Comparison of ENCODE assay signal across 7 cellular contexts in genomic region chr3:46208167-46208704, GRCh38. TPM values are rescaled to one million over a fixed set of nuclear protein-coding genes. Genes with fewer than 3 reads are reported as not detected.
DNase-seq lines count a peak whose midpoint lies in the region; ATAC-seq and TF ChIP-seq lines count a peak whose summit lies in the region.

TSS of gene CCR1 (minus strand) at chr3:46208313. CDS start at chr3:46204313, 4,000 bp downstream.

- H3K27me3 ChIP-seq in Panc1 (ENCODE audit: control insufficient read depth, insufficient read depth, low read length), result no peaks in the 10 kb centered on the region
- no peaks in the 10 kb centered on the region for H3K27me3 ChIP-seq in left lung

- in situ Hi-C loops in Panc1 (cut with HindIII; ENCODE audit: low pct_unique_long_range_greater_than_20kb, low sequenced_read_pairs), result no loop called here

- H3K9me3 ChIP-seq in Panc1 (ENCODE audit: control insufficient read depth, insufficient read depth, low read depth, low read length) (no peaks in the 10 kb centered on the region), left lung (no peaks in the 10 kb centered on the region)

- H3K4me3 ChIP-seq in Panc1 (ENCODE audit: low read depth in 2 of 2, low read length in 2 of 2) (no peak within 1 kb of the TSS), left lung (peak within 1 kb of the TSS; percentile 2 to 55)

- BruUV-seq in Panc1 (replicated peaks; lab: Mats Ljungman, UMichigan) (no TSS peak), MCF 10A (replicated peaks; lab: Mats Ljungman, UMichigan) (no TSS peak)

- no peak for DNase-seq in Panc1 (ENCODE audit: low read depth, low spot score)
- DNase-seq in MCF 10A (ENCODE audit: unreplicated experiment), result peak; percentile 62
- peak; percentile 66 to 77 for DNase-seq in left lung
- DNase-seq in stimulated activated effector memory CD8-positive, alpha-beta T cell treated with anti-CD3 and anti-CD28 coated beads, Interleukin-12 subunit alpha, Interleukin-12 subunit beta, amount 100 ng/mL, for 72 hours (ENCODE audit: low spot score in 2 of 2), result peak; percentile 54 to 86

- peak; percentile 59 for ATAC-seq in HG02610 (IDR thresholded peaks at IDR 0.05; ENCODE audit: unreplicated experiment)
- ATAC-seq in Panc1, result no peak
- peak; percentile 67 for ATAC-seq in left lung
- ATAC-seq in stimulated activated effector memory CD8-positive, alpha-beta T cell treated with anti-CD3 and anti-CD28 coated beads, Interleukin-12 subunit alpha, Interleukin-12 subunit beta, amount 100 ng/mL, for 72 hours, result peak; percentile 82
- ATAC-seq in GM18867 (IDR thresholded peaks at IDR 0.05; ENCODE audit: unreplicated experiment), result no peak

- POLR2A ChIA-PET in Panc1 (lab: Charles Lee), result no interaction called here
- POLR2A ChIA-PET in MCF 10A (lab: Yijun Ruan, JAX), result no interaction called here

- no peaks in the 10 kb centered on the region for H3K27me3 Mint-ChIP-seq in MCF 10A (ENCODE audit: insufficient read depth, unreplicated experiment)

- TF ChIP-seq CTCF in GM12872 (IDR thresholded peaks at IDR 0.05; ENCODE audit: insufficient read depth, low read depth, low read length) (peak; percentile 88), Panc1 (IDR thresholded peaks at IDR 0.05) (peak; percentile 57), MCF 10A (IDR thresholded peaks at IDR 0.05; ENCODE audit: unreplicated experiment) (peak; percentile 46), left lung (IDR thresholded peaks at IDR 0.05) (peak; percentile 17 to 43)

- no peaks in the 10 kb centered on the region for H3K4me1 Mint-ChIP-seq in MCF 10A (ENCODE audit: insufficient read depth, unreplicated experiment)
- peaks cover 73% of the 10 kb centered on the region for H3K4me1 Mint-ChIP-seq in stimulated activated effector memory CD8-positive, alpha-beta T cell treated with anti-CD3 and anti-CD28 coated beads, Interleukin-12 subunit alpha, Interleukin-12 subunit beta, amount 100 ng/mL, for 72 hours

- no peaks in the 10 kb centered on the region for H3K36me3 ChIP-seq in Panc1 (ENCODE audit: control insufficient read depth, insufficient read depth, low read length)
- peaks cover 0 to 24% of the 10 kb centered on the region in 2 donors for H3K36me3 ChIP-seq in left lung

- no peak within 1 kb of the TSS for H3K4me3 Mint-ChIP-seq in MCF 10A (ENCODE audit: unreplicated experiment)
- H3K4me3 Mint-ChIP-seq in stimulated activated effector memory CD8-positive, alpha-beta T cell treated with anti-CD3 and anti-CD28 coated beads, Interleukin-12 subunit alpha, Interleukin-12 subunit beta, amount 100 ng/mL, for 72 hours, result peak within 1 kb of the TSS; percentile 64

- H3K4me1 ChIP-seq in Panc1 (ENCODE audit: control insufficient read depth, insufficient read depth, low read length) (no peaks in the 10 kb centered on the region), left lung (peaks cover 0 to 63% of the 10 kb centered on the region in 2 donors)

- intact Hi-C loops in Panc1 (cut with micrococcal nuclease; ENCODE audit: unreplicated experiment) (no loop called here), MCF 10A (cut with micrococcal nuclease) (loop anchor here (1.0 to 10.0 kb wide), 3 partner anchors 106 to 273 kb away; no protein-coding TSS in a partner anchor), left lung (cut with DNase I) (no loop called here)

- no peaks in the 10 kb centered on the region for H3K36me3 Mint-ChIP-seq in MCF 10A (ENCODE audit: insufficient read depth, unreplicated experiment)
- peaks cover 18% of the 10 kb centered on the region for H3K36me3 Mint-ChIP-seq in stimulated activated effector memory CD8-positive, alpha-beta T cell treated with anti-CD3 and anti-CD28 coated beads, Interleukin-12 subunit alpha, Interleukin-12 subunit beta, amount 100 ng/mL, for 72 hours

- no peak within 1 kb of the TSS for H3K27ac ChIP-seq in Panc1 (ENCODE audit: low read length)
- peak within 1 kb of the TSS; percentile 60 to 91 for H3K27ac ChIP-seq in left lung

- CTCF ChIA-PET in Panc1 (lab: Charles Lee), result no interaction called here
- CTCF ChIA-PET in MCF 10A (lab: Yijun Ruan, JAX), result interaction anchor here (0.6 to 2.9 kb wide), 12 partner anchors 10 to 354 kb away, joined by 3 to 13 read pairs (median 3); no protein-coding TSS in a partner anchor

- no peak within 1 kb of the TSS for H3K27ac Mint-ChIP-seq in MCF 10A (ENCODE audit: low read depth, unreplicated experiment)
- H3K27ac Mint-ChIP-seq in stimulated activated effector memory CD8-positive, alpha-beta T cell treated with anti-CD3 and anti-CD28 coated beads, Interleukin-12 subunit alpha, Interleukin-12 subunit beta, amount 100 ng/mL, for 72 hours, result peak within 1 kb of the TSS; percentile 91

- H3K9me3 Mint-ChIP-seq in MCF 10A (ENCODE audit: unreplicated experiment), result no peaks in the 10 kb centered on the region
- no peaks in the 10 kb centered on the region for H3K9me3 Mint-ChIP-seq in stimulated activated effector memory CD8-positive, alpha-beta T cell treated with anti-CD3 and anti-CD28 coated beads, Interleukin-12 subunit alpha, Interleukin-12 subunit beta, amount 100 ng/mL, for 72 hours

RNA-seq across cellular contexts. Expression of gene CCR1, which starts in this region (rescaled TPM):
- total RNA-seq in Panc1 (2021; ENCODE audit: unreplicated experiment), result not detected
- polyA plus RNA-seq in Panc1 (2012; ENCODE audit: insufficient read length), result not detected
- not detected in 2 replicates for total RNA-seq in MCF 10A (2022)
- 10 to 100 TPM; 18.9 to 84.5 TPM for total RNA-seq in left lung

Comparison
In these comparisons a context has a peak if more than half of its experiments do, and no peak if none do; other contexts are left out.
1. RNA of gene CCR1 (total RNA-seq): 18.9 to 84.5 TPM in left lung; not detected in Panc1 (single experiment) and not detected in MCF 10A; every median in the first group is over 10 times any median in the second.
2. Peak in DNase-seq in MCF 10A; RNA of the gene not detected or under 1 TPM.
3. CTCF ChIP-seq: peak in every context shown above with its lines; median percentile 88 in GM12872; 57 in Panc1; 46 in MCF 10A; 30 in left lung.
4. ATAC-seq: peak in HG02610 (single experiment), left lung (single experiment) and stimulated activated effector memory CD8-positive, alpha-beta T cell treated with anti-CD3 and anti-CD28 coated beads, Interleukin-12 subunit alpha, Interleukin-12 subunit beta, amount 100 ng/mL, for 72 hours (single experiment); none in Panc1 (single experiment) and GM18867 (single experiment).
5. H3K4me3 ChIP-seq: peak in left lung (2 of 2); none in Panc1 (0 of 2).